ENCODE assay signal across 14 cellular contexts in genomic region chr2:223725986-223726970, GRCh38.
A peak's percentile ranks its signal among the peaks of the same experiment; 100 is the strongest.
DNase-seq lines count a peak whose midpoint lies in the region; ATAC-seq, FAIRE-seq and TF ChIP-seq lines count a peak whose summit lies in the region.
"Had no signal": no experiment of that assay in that cellular context is flagged by ENCODE, and none has a peak within 500 bp of the region (broad histone marks: within the 10 kb centered on the region; RNA-seq: fewer than 3 reads in every experiment).

No MANE protein-coding gene starts in this region.

- H3K27me3 Mint-ChIP-seq in astrocyte (ENCODE audit: low read depth, unreplicated experiment) = no peaks in the 10 kb centered on the region
- H3K27me3 Mint-ChIP-seq in CD4-positive, alpha-beta T cell = peaks cover 11% of the 10 kb centered on the region
- peaks cover 9% of the 10 kb centered on the region for H3K27me3 Mint-ChIP-seq in activated T-helper 17 cell treated with anti-CD3 and anti-CD28 coated beads, Interleukin-2, amount 50 U/mL, for 72 hours

- H3K27ac Mint-ChIP-seq in astrocyte (ENCODE audit: unreplicated experiment) = peak overlapping the region; percentile 97
- no peak overlapping the region for H3K27ac Mint-ChIP-seq in CD4-positive, alpha-beta T cell
- no peak overlapping the region for H3K27ac Mint-ChIP-seq in activated T-helper 17 cell treated with anti-CD3 and anti-CD28 coated beads, Interleukin-2, amount 50 U/mL, for 72 hours
- H3K27ac Mint-ChIP-seq: activated CD8-positive, alpha-beta T cell treated with anti-CD3 and anti-CD28 coated beads, Interleukin-2, amount 10 ng/mL, durations not matched to agents 7 days and 5 days; activated naive CD8-positive, alpha-beta T cell treated with anti-CD3 and anti-CD28 coated beads for 36 hours had no signal

- no peak for TF ChIP-seq POLR2A in stomach (IDR thresholded peaks at IDR 0.05)

- H3K4me3 ChIP-seq in HUES6 (ENCODE audit: low read depth, low read length) (no peak overlapping the region), astrocyte (ENCODE audit: insufficient read depth, low read depth, low read length) (no peak overlapping the region), kidney (ENCODE audit: low read length in 2 of 2) (no peak overlapping the region), stomach (no peak overlapping the region)
- H3K4me3 ChIP-seq: upper lobe of left lung had no signal

- TF ChIP-seq EP300 in stomach (IDR thresholded peaks at IDR 0.05) = no peak

- no peaks in the 10 kb centered on the region for H3K79me2 ChIP-seq in astrocyte (ENCODE audit: insufficient read depth, low read length)

- H3K4me2 ChIP-seq in astrocyte (ENCODE audit: low read length) = peak overlapping the region; percentile 77

- H4K20me1 ChIP-seq in astrocyte (ENCODE audit: insufficient read depth, low read length) = no peaks in the 10 kb centered on the region

- CTCF ChIA-PET in CD4-positive, alpha-beta T cell (lab: Charles Lee) = no interaction called here

- H3K27ac ChIP-seq in HUES6 (ENCODE audit: low read depth, low read length) (peak overlapping the region; percentile 87), astrocyte (ENCODE audit: low read depth, low read length) (peak overlapping the region; percentile 91), kidney (ENCODE audit: low read depth in 2 of 2, low read length in 2 of 2) (peak overlapping the region; percentile 39 to 71), stomach (peak overlapping the region in 3 of 5 donors; percentile 43 to 52 (median 48))
- no peak overlapping the region for H3K27ac ChIP-seq in CD4-positive, alpha-beta T cell (ENCODE audit: low read depth, low read length)
- H3K27ac ChIP-seq: HL-60 had no signal

- TF ChIP-seq CTCF in astrocyte (IDR thresholded peaks at IDR 0.05; ENCODE audit: insufficient read depth, low read depth, low read length) (no peak), kidney (IDR thresholded peaks at IDR 0.05; ENCODE audit: borderline replicate concordance, extremely low read depth, insufficient read depth) (no peak), stomach (IDR thresholded peaks at IDR 0.05) (no peak)
- no peak for TF ChIP-seq CTCF in CD4-positive, alpha-beta T cell (IDR thresholded peaks at IDR 0.05)

- H3K4me3 Mint-ChIP-seq in astrocyte (ENCODE audit: unreplicated experiment) = no peak overlapping the region
- H3K4me3 Mint-ChIP-seq in CD4-positive, alpha-beta T cell = no peak overlapping the region
- H3K4me3 Mint-ChIP-seq in activated T-helper 17 cell treated with anti-CD3 and anti-CD28 coated beads, Interleukin-2, amount 50 U/mL, for 72 hours = no peak overlapping the region
- H3K4me3 Mint-ChIP-seq: activated CD8-positive, alpha-beta T cell treated with anti-CD3 and anti-CD28 coated beads, Interleukin-2, amount 10 ng/mL, durations not matched to agents 7 days and 5 days; activated naive CD8-positive, alpha-beta T cell treated with anti-CD3 and anti-CD28 coated beads for 36 hours; immature natural killer cell had no signal

- no peaks in the 10 kb centered on the region; the same call in 1 of the 2 replicates for H3K36me3 ChIP-seq in HUES6 (ENCODE audit: control insufficient read depth, insufficient read depth, low read length)
- H3K36me3 ChIP-seq in astrocyte (ENCODE audit: insufficient read depth, low read length) = no peaks in the 10 kb centered on the region
- H3K36me3 ChIP-seq in kidney (ENCODE audit: control insufficient read depth in 1 of 2, insufficient read depth in 2 of 2, low read length in 2 of 2) = no peaks in the 10 kb centered on the region
- no peaks in the 10 kb centered on the region for H3K36me3 ChIP-seq in stomach
- H3K36me3 ChIP-seq: upper lobe of left lung had no signal

- peaks cover 23% of the 10 kb centered on the region for H3K4me1 Mint-ChIP-seq in astrocyte (ENCODE audit: low read depth, unreplicated experiment)
- H3K4me1 Mint-ChIP-seq in CD4-positive, alpha-beta T cell (ENCODE audit: low read depth) = no peaks in the 10 kb centered on the region
- no peaks in the 10 kb centered on the region for H3K4me1 Mint-ChIP-seq in activated T-helper 17 cell treated with anti-CD3 and anti-CD28 coated beads, Interleukin-2, amount 50 U/mL, for 72 hours
- H3K4me1 Mint-ChIP-seq: activated naive CD8-positive, alpha-beta T cell treated with anti-CD3 and anti-CD28 coated beads for 36 hours had no signal

- H3K27me3 ChIP-seq in HUES6 (ENCODE audit: control insufficient read depth, insufficient read depth, low read length) = no peaks in the 10 kb centered on the region
- no peaks in the 10 kb centered on the region for H3K27me3 ChIP-seq in astrocyte (ENCODE audit: insufficient read depth, low read length)
- H3K27me3 ChIP-seq in stomach = no peaks in the 10 kb centered on the region
- H3K27me3 ChIP-seq in CD4-positive, alpha-beta T cell (ENCODE audit: control insufficient read depth, insufficient read depth, low read length) = peaks cover 6% of the 10 kb centered on the region
- H3K27me3 ChIP-seq: upper lobe of left lung had no signal

- H2AFZ ChIP-seq in astrocyte (ENCODE audit: low read depth, low read length) = peak overlapping the region; percentile 31

- FAIRE-seq in astrocyte (lab: Jason Lieb, UNC) (no peak), kidney (lab: Jason Lieb, UNC) (no peak)

- ATAC-seq in CD4-positive, alpha-beta T cell (ENCODE audit: poor library complexity) = no peak
- no peak for ATAC-seq in activated T-helper 17 cell treated with anti-CD3 and anti-CD28 coated beads, Interleukin-2, amount 50 U/mL, for 72 hours (replicated peaks)
- ATAC-seq: activated CD8-positive, alpha-beta T cell treated with anti-CD3 and anti-CD28 coated beads, Interleukin-2, amount 10 ng/mL, durations not matched to agents 7 days and 5 days had no signal

- H3K4me1 ChIP-seq in HUES6 (ENCODE audit: control insufficient read depth, insufficient read depth, low read length) (peaks cover 33% of the 10 kb centered on the region), astrocyte (ENCODE audit: insufficient read depth, low read length) (peaks cover 21% of the 10 kb centered on the region), kidney (ENCODE audit: control insufficient read depth in 1 of 2, insufficient read depth in 1 of 2, low read depth in 1 of 2, low read length in 2 of 2) (peaks cover 6 to 7% of the 10 kb centered on the region in 2 donors), stomach (peaks cover 6 to 31% (median 11%) of the 10 kb centered on the region in 4 donors)

- H3K9ac ChIP-seq in HUES6 (ENCODE audit: low read length) (peak overlapping the region; percentile 62), astrocyte (ENCODE audit: low read length) (peak overlapping the region; percentile 53), kidney (ENCODE audit: low read length in 2 of 2) (no peak overlapping the region)

- H3K9me3 ChIP-seq in HUES6 (ENCODE audit: control insufficient read depth, insufficient read depth, low read depth, low read length) (no peaks in the 10 kb centered on the region), astrocyte (ENCODE audit: insufficient read depth, low read depth, low read length) (no peaks in the 10 kb centered on the region), kidney (ENCODE audit: control insufficient read depth in 1 of 2, low read length in 2 of 2) (no peaks in the 10 kb centered on the region), stomach (no peaks in the 10 kb centered on the region)
- H3K9me3 ChIP-seq in CD4-positive, alpha-beta T cell (ENCODE audit: control insufficient read depth, low read length) = no peaks in the 10 kb centered on the region
- H3K9me3 ChIP-seq: upper lobe of left lung had no signal

- POLR2A ChIA-PET in CD4-positive, alpha-beta T cell (lab: Charles Lee) = no interaction called here

- peaks cover 2% of the 10 kb centered on the region for H3K9me3 Mint-ChIP-seq in astrocyte (ENCODE audit: unreplicated experiment)
- no peaks in the 10 kb centered on the region for H3K9me3 Mint-ChIP-seq in CD4-positive, alpha-beta T cell
- H3K9me3 Mint-ChIP-seq in activated T-helper 17 cell treated with anti-CD3 and anti-CD28 coated beads, Interleukin-2, amount 50 U/mL, for 72 hours = no peaks in the 10 kb centered on the region
- H3K9me3 Mint-ChIP-seq: activated naive CD8-positive, alpha-beta T cell treated with anti-CD3 and anti-CD28 coated beads for 36 hours; immature natural killer cell had no signal

- 87 to 96% (median 95%) methylated on average over 8 of the region's 8 CpGs for WGBS in stomach, 5 donors

- intact Hi-C loops in kidney (cut with DNase I) (no loop called here), stomach (cut with DNase I; ENCODE audit: low total_unique reads) (no loop called here)
- intact Hi-C loops in CD4-positive, alpha-beta T cell (cut with DNase I, micrococcal nuclease) = loop anchor here in 1 of 2 experiments (5.0 kb wide), 1 partner anchor 561 kb away; no protein-coding TSS in a partner anchor

- H3K36me3 Mint-ChIP-seq in astrocyte (ENCODE audit: low read depth, unreplicated experiment) = no peaks in the 10 kb centered on the region
- H3K36me3 Mint-ChIP-seq in CD4-positive, alpha-beta T cell (ENCODE audit: low read depth) = no peaks in the 10 kb centered on the region
- no peaks in the 10 kb centered on the region for H3K36me3 Mint-ChIP-seq in activated T-helper 17 cell treated with anti-CD3 and anti-CD28 coated beads, Interleukin-2, amount 50 U/mL, for 72 hours (ENCODE audit: low read depth)
- H3K36me3 Mint-ChIP-seq: activated naive CD8-positive, alpha-beta T cell treated with anti-CD3 and anti-CD28 coated beads for 36 hours; immature natural killer cell had no signal

- DNase-seq in astrocyte (ENCODE audit: low read depth) = no peak
- no peak for DNase-seq in kidney
- no peak for DNase-seq in stomach
- no peak for DNase-seq in CD4-positive, alpha-beta T cell
- DNase-seq in NCI-H2227 (lab: John Stamatoyannopoulos, UW; ENCODE audit: unreplicated experiment) = no peak
- DNase-seq in activated CD4-positive, CD25-positive, alpha-beta regulatory T cell (lab: John Stamatoyannopoulos, UW) = no peak
- DNase-seq: activated CD8-positive, alpha-beta T cell treated with anti-CD3 and anti-CD28 coated beads, Interleukin-2, amount 10 ng/mL, durations not matched to agents 7 days and 5 days; activated naive CD8-positive, alpha-beta T cell treated with anti-CD3 and anti-CD28 coated beads for 36 hours; immature natural killer cell; NCI-H1436 treated with DMSO at 0.1 percent for 48 hours had no signal

Comparison
In these comparisons a context has a peak if more than half of its experiments do, and no peak if none do; other contexts are left out.
1. H3K9ac ChIP-seq: peak in HUES6 (single experiment) and astrocyte (single experiment); none in kidney (0 of 2).